Comparison of ENCODE assay signal across 1 cellular context in the genomic region with DNA sequence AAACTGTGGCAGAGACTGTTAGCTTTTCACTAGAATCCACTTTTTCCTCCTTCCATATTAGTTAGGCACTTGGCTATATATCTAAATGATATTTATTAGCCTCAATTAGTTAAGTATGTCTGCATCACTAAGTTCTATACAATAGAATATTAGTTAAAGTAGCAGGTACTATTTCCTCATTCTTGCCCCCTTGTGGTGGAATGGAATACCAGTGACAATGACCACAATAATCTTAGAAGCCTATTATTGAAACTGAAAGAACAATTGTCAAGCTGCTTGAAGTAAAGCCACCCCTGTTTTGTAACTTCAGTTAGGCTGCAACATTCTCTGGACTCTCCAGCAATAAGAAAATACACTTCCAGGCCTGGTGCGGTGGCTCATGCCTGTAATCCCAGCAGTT.
TF ChIP-seq lines count a peak whose summit lies in the region.

No MANE protein-coding gene starts in this region.

TF ChIP-seq in SK-N-SH treated with all-trans-retinoic acid at 6 μM for 48 hours, 23 proteins besides CTCF, POLR2A, EP300 and RAD21 (continued from another document):
- TF ChIP-seq, protein P1, sequence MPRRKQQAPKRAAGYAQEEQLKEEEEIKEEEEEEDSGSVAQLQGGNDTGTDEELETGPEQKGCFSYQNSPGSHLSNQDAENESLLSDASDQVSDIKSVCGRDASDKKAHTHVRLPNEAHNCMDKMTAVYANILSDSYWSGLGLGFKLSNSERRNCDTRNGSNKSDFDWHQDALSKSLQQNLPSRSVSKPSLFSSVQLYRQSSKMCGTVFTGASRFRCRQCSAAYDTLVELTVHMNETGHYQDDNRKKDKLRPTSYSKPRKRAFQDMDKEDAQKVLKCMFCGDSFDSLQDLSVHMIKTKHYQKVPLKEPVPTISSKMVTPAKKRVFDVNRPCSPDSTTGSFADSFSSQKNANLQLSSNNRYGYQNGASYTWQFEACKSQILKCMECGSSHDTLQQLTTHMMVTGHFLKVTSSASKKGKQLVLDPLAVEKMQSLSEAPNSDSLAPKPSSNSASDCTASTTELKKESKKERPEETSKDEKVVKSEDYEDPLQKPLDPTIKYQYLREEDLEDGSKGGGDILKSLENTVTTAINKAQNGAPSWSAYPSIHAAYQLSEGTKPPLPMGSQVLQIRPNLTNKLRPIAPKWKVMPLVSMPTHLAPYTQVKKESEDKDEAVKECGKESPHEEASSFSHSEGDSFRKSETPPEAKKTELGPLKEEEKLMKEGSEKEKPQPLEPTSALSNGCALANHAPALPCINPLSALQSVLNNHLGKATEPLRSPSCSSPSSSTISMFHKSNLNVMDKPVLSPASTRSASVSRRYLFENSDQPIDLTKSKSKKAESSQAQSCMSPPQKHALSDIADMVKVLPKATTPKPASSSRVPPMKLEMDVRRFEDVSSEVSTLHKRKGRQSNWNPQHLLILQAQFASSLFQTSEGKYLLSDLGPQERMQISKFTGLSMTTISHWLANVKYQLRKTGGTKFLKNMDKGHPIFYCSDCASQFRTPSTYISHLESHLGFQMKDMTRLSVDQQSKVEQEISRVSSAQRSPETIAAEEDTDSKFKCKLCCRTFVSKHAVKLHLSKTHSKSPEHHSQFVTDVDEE (CRISPR knock-in tag; IDR thresholded peaks at IDR 0.05), result no peak
- no peak for TF ChIP-seq ZNF8 (CRISPR knock-in tag; IDR thresholded peaks at IDR 0.05)
- TF ChIP-seq POU6F1 (CRISPR knock-in tag; IDR thresholded peaks at IDR 0.05; ENCODE audit: borderline replicate concordance, low read depth), result no peak
- no peak for TF ChIP-seq PATZ1 (CRISPR knock-in tag; IDR thresholded peaks at IDR 0.05; ENCODE audit: borderline replicate concordance)
- TF ChIP-seq ZFP30 (CRISPR knock-in tag; IDR thresholded peaks at IDR 0.05), result no peak
- TF ChIP-seq TOX (CRISPR knock-in tag; IDR thresholded peaks at IDR 0.05; ENCODE audit: borderline replicate concordance), result no peak
- no peak for TF ChIP-seq ZFP3 (CRISPR knock-in tag; IDR thresholded peaks at IDR 0.05)
- no peak for TF ChIP-seq CSRNP3 (CRISPR knock-in tag; IDR thresholded peaks at IDR 0.05)
